In genomic region chr3:166518040-166518439, GRCh38 we compare ENCODE assay signal across 31 cellular contexts.
"Had no signal": no experiment of that assay in that cellular context is flagged by ENCODE, and none has a peak within 500 bp of the region (broad histone marks: within the 10 kb centered on the region; RNA-seq: fewer than 3 reads in every experiment).

No MANE protein-coding gene starts in this region.

- H3K79me2 ChIP-seq: parathyroid adenoma had no signal

- H3K36me3 ChIP-seq: neural progenitor cell, ovary, spleen, suprapubic skin, tibial artery, transverse colon, upper lobe of right lung, uterus had no signal

- H3K27ac ChIP-seq: neural progenitor cell, ovary, parathyroid adenoma, psoas muscle, skin epidermis, spleen, suprapubic skin, testis, tibial artery, transverse colon, upper lobe of right lung, uterus had no signal

- H2AFZ ChIP-seq: neural progenitor cell, parathyroid adenoma had no signal

- H3K27ac Mint-ChIP-seq: naive thymus-derived CD8-positive, alpha-beta T cell; nephron; neural progenitor cell; progenitor cell of endocrine pancreas; stimulated activated memory B cell treated with anti-CD40 and anti-IgM and Interleukin-4, amounts not matched to agents 10 μg/mL and 1 μg/mL and 100 μg/mL, for 72 hours; type B pancreatic cell had no signal

- H3K4me2 ChIP-seq: neural progenitor cell, smooth muscle cell had no signal

- H3K4me3 Mint-ChIP-seq: naive thymus-derived CD8-positive, alpha-beta T cell; nephron; neural progenitor cell; stimulated activated memory B cell treated with anti-CD40 and anti-IgM and Interleukin-4, amounts not matched to agents 10 μg/mL and 1 μg/mL and 100 μg/mL, for 72 hours; stimulated activated naive CD8-positive, alpha-beta T cell treated with anti-CD3 and anti-CD28 coated beads, Interleukin-15, amount 100 ng/mL, for 72 hours; type B pancreatic cell had no signal

- H3K9ac ChIP-seq: neural progenitor cell, parathyroid adenoma had no signal

- ATAC-seq: naive thymus-derived CD8-positive, alpha-beta T cell; psoas muscle; right cardiac atrium; sciatic nerve; stimulated activated memory B cell treated with anti-CD40 and anti-IgM and Interleukin-4, amounts not matched to agents 10 μg/mL and 1 μg/mL and 100 μg/mL, for 72 hours; stimulated activated naive CD8-positive, alpha-beta T cell treated with anti-CD3 and anti-CD28 coated beads, Interleukin-15, amount 100 ng/mL, for 72 hours; stimulated activated naive CD8-positive, alpha-beta T cell treated with anti-CD3 and anti-CD28 coated beads, Interleukin-15, Interleukin-2, amounts not matched to agents 100 U/mL and 50 U/mL, for 24 hours; upper lobe of right lung had no signal

- H3K9me3 ChIP-seq: ovary, suprapubic skin, testis, tibial artery, transverse colon, uterus had no signal

- H3K4me1 Mint-ChIP-seq: naive thymus-derived CD8-positive, alpha-beta T cell; nephron; stimulated activated memory B cell treated with anti-CD40 and anti-IgM and Interleukin-4, amounts not matched to agents 10 μg/mL and 1 μg/mL and 100 μg/mL, for 72 hours; stimulated activated naive CD8-positive, alpha-beta T cell treated with anti-CD3 and anti-CD28 coated beads, Interleukin-15, amount 100 ng/mL, for 72 hours had no signal

- H3K27me3 Mint-ChIP-seq: naive thymus-derived CD8-positive, alpha-beta T cell; progenitor cell of endocrine pancreas; stimulated activated memory B cell treated with anti-CD40 and anti-IgM and Interleukin-4, amounts not matched to agents 10 μg/mL and 1 μg/mL and 100 μg/mL, for 72 hours; stimulated activated naive CD8-positive, alpha-beta T cell treated with anti-CD3 and anti-CD28 coated beads, Interleukin-15, amount 100 ng/mL, for 72 hours; type B pancreatic cell had no signal

- H3K27me3 ChIP-seq: neural progenitor cell, ovary, spleen, suprapubic skin, testis, tibial artery, transverse colon, upper lobe of right lung, uterus had no signal

- H3K4me3 ChIP-seq: neural progenitor cell, ovary, psoas muscle, skin epidermis, smooth muscle cell, spleen, suprapubic skin, testis, tibial artery, transverse colon, upper lobe of right lung, uterus had no signal

- H3K9me3 Mint-ChIP-seq: type B pancreatic cell had no signal

- H3K4me1 ChIP-seq: neural progenitor cell, parathyroid adenoma, psoas muscle, spleen, suprapubic skin, testis, tibial artery, transverse colon, upper lobe of right lung, uterus had no signal

- H3K36me3 Mint-ChIP-seq: neural progenitor cell; stimulated activated memory B cell treated with anti-CD40 and anti-IgM and Interleukin-4, amounts not matched to agents 10 μg/mL and 1 μg/mL and 100 μg/mL, for 72 hours; type B pancreatic cell had no signal

- DNase-seq: naive thymus-derived CD8-positive, alpha-beta T cell; occipital lobe; ovary; posterior cingulate gyrus; psoas muscle; right cardiac atrium; spleen; stimulated activated CD4-positive, alpha-beta T cell treated with anti-CD3 and anti-CD28 coated beads, Interleukin-12 subunit alpha, Interleukin-12 subunit beta, amount 100 ng/mL, for 4 hours; stimulated activated CD4-positive, alpha-beta T cell treated with anti-CD3 and anti-CD28 coated beads, Interleukin-1b, Interleukin-23, amount 100 ng/mL, for 48 hours; stimulated activated CD4-positive, alpha-beta T cell treated with anti-CD3 and anti-CD28 coated beads, Interleukin-4, amount 100 ng/mL, for 1 hour; stimulated activated CD4-positive, alpha-beta T cell treated with anti-CD3 and anti-CD28 coated beads, Interleukin-4, amount 100 ng/mL, for 4 hours; stimulated activated CD8-positive, alpha-beta memory T cell treated with anti-CD3 and anti-CD28 coated beads, Interleukin-4, amount 100 ng/mL, for 48 hours; stimulated activated naive CD4-positive, alpha-beta T cell; stimulated activated naive CD8-positive, alpha-beta T cell treated with anti-CD3 and anti-CD28 coated beads, Interleukin-15, amount 100 ng/mL, for 72 hours; stimulated activated naive CD8-positive, alpha-beta T cell treated with anti-CD3 and anti-CD28 coated beads, Interleukin-15, Interleukin-2, amounts not matched to agents 100 U/mL and 50 U/mL, for 24 hours; substantia nigra; testis; tibial artery; transverse colon; upper lobe of right lung; uterus had no signal
